Comparison of ENCODE assay signal across 14 cellular contexts in genomic region chr10:124715479-124715878, GRCh38. TPM values are rescaled to one million over a fixed set of nuclear protein-coding genes. Genes with fewer than 3 reads are reported as not detected.
DNase-seq lines count a peak whose midpoint lies in the region; ATAC-seq and TF ChIP-seq lines count a peak whose summit lies in the region.
"Had no signal": no experiment of that assay in that cellular context is flagged by ENCODE, and none has a peak within 500 bp of the region (broad histone marks: within the 10 kb centered on the region; RNA-seq: fewer than 3 reads in every experiment).

No MANE protein-coding gene starts in this region.

- H3K9me3 Mint-ChIP-seq in T-helper 2 cell treated with Interferon-gamma antibody and Interleukin-4, amounts not matched to agents 5 μg/mL and 100 μg/mL, for 36 hours = no peaks in the 10 kb centered on the region
- no peaks in the 10 kb centered on the region for H3K9me3 Mint-ChIP-seq in memory B cell
- H3K9me3 Mint-ChIP-seq: activated T-helper 1 cell treated with anti-CD3 and anti-CD28 coated beads, Interleukin-12 subunit alpha, Interleukin-12 subunit beta, Interleukin-2, Interleukin-4 antibody, amounts not matched to agents 30 ng/mL and 10 ng/mL and 1 ng/mL, durations not matched to agents 14 hours and 24 hours and 36 hours had no signal

- H3K27ac ChIP-seq in thyroid gland = peak overlapping the region; percentile 71 to 94 (median 91)
- H3K27ac ChIP-seq: body of pancreas, testis had no signal

- no peak for ATAC-seq in memory B cell (ENCODE audit: low read depth)
- ATAC-seq in HG03280 (IDR thresholded peaks at IDR 0.05; ENCODE audit: unreplicated experiment) = no peak
- no peak for ATAC-seq in HG03095 (IDR thresholded peaks at IDR 0.05; ENCODE audit: unreplicated experiment)
- ATAC-seq: body of pancreas, left ventricle myocardium superior had no signal

- H3K9me3 ChIP-seq in thyroid gland = no peaks in the 10 kb centered on the region
- H3K9me3 ChIP-seq: body of pancreas, testis had no signal

- WGBS in thyroid gland, 2 donors = 58 to 63% methylated on average over 6 of the region's 6 CpGs

- DNase-seq in activated gamma-delta T cell treated with Interleukin-2 at 50 U/mL for 16 hours = peak; percentile 33
- DNase-seq in activated gamma-delta T cell (lab: John Stamatoyannopoulos, UW) = no peak
- no peak for DNase-seq in T-helper 2 cell treated with Interferon-gamma antibody and Interleukin-4, amounts not matched to agents 5 μg/mL and 100 μg/mL, for 36 hours (ENCODE audit: low spot score)
- DNase-seq in memory B cell (ENCODE audit: low spot score in 2 of 2) = no peak
- no peak for DNase-seq in thyroid gland
- no peak for DNase-seq in MV-4-11 (lab: John Stamatoyannopoulos, UW)
- DNase-seq: body of pancreas, left ventricle myocardium superior, NCI-H187 treated with DMSO at 0.1 percent for 48 hours, NCI-H524, testis had no signal

- no peak for TF ChIP-seq POLR2A in thyroid gland (IDR thresholded peaks at IDR 0.05)

- peak overlapping the region; percentile 60 for H3K27ac Mint-ChIP-seq in T-helper 2 cell treated with Interferon-gamma antibody and Interleukin-4, amounts not matched to agents 5 μg/mL and 100 μg/mL, for 36 hours
- peak overlapping the region; percentile 92 for H3K27ac Mint-ChIP-seq in memory B cell
- H3K27ac Mint-ChIP-seq: activated T-helper 1 cell treated with anti-CD3 and anti-CD28 coated beads, Interleukin-12 subunit alpha, Interleukin-12 subunit beta, Interleukin-2, Interleukin-4 antibody, amounts not matched to agents 30 ng/mL and 10 ng/mL and 1 ng/mL, durations not matched to agents 14 hours and 24 hours and 36 hours had no signal

- H3K4me3 Mint-ChIP-seq in T-helper 2 cell treated with Interferon-gamma antibody and Interleukin-4, amounts not matched to agents 5 μg/mL and 100 μg/mL, for 36 hours = peak overlapping the region; percentile 38
- H3K4me3 Mint-ChIP-seq in memory B cell = peak overlapping the region; percentile 3
- H3K4me3 Mint-ChIP-seq: activated T-helper 1 cell treated with anti-CD3 and anti-CD28 coated beads, Interleukin-12 subunit alpha, Interleukin-12 subunit beta, Interleukin-2, Interleukin-4 antibody, amounts not matched to agents 30 ng/mL and 10 ng/mL and 1 ng/mL, durations not matched to agents 14 hours and 24 hours and 36 hours had no signal

- no peaks in the 10 kb centered on the region for H3K27me3 Mint-ChIP-seq in T-helper 2 cell treated with Interferon-gamma antibody and Interleukin-4, amounts not matched to agents 5 μg/mL and 100 μg/mL, for 36 hours (ENCODE audit: low read depth)
- no peaks in the 10 kb centered on the region for H3K27me3 Mint-ChIP-seq in memory B cell

- TF ChIP-seq CTCF in thyroid gland (IDR thresholded peaks at IDR 0.05) = no peak

- H3K36me3 Mint-ChIP-seq in T-helper 2 cell treated with Interferon-gamma antibody and Interleukin-4, amounts not matched to agents 5 μg/mL and 100 μg/mL, for 36 hours (ENCODE audit: low read depth) = peaks cover 22% of the 10 kb centered on the region
- peaks cover 6% of the 10 kb centered on the region for H3K36me3 Mint-ChIP-seq in memory B cell

- H3K4me3 ChIP-seq in thyroid gland (replicated peaks in 1 of 3) = no peak overlapping the region
- H3K4me3 ChIP-seq: body of pancreas, testis had no signal

- H3K4me1 ChIP-seq in thyroid gland = peaks cover 66 to 85% of the 10 kb centered on the region in 2 donors

- intact Hi-C loops in thyroid gland (cut with DNase I) = no loop called here

- H3K4me1 Mint-ChIP-seq in T-helper 2 cell treated with Interferon-gamma antibody and Interleukin-4, amounts not matched to agents 5 μg/mL and 100 μg/mL, for 36 hours (ENCODE audit: low read depth) = peaks cover 59% of the 10 kb centered on the region
- H3K4me1 Mint-ChIP-seq in memory B cell = peaks cover 64% of the 10 kb centered on the region

- no peaks in the 10 kb centered on the region for H3K36me3 ChIP-seq in thyroid gland

- no peaks in the 10 kb centered on the region for H3K27me3 ChIP-seq in thyroid gland
- H3K27me3 ChIP-seq: body of pancreas, testis had no signal

RNA-seq across cellular contexts. Expression of gene FAM53B, which starts 28.7 kb away (rescaled TPM):
- total RNA-seq in thyroid gland = 10 to 100 TPM; 37.6 to 96.3 (median 80.4) TPM
